29 cellular contexts compared by ENCODE assay signal in genomic region chr10:42887734-42888503, GRCh38.
"Had no signal": no experiment of that assay in that cellular context is flagged by ENCODE, and none has a peak within 500 bp of the region (broad histone marks: within the 10 kb centered on the region; RNA-seq: fewer than 3 reads in every experiment).

No MANE protein-coding gene starts in this region.

- H3K4me3 ChIP-seq: colonic mucosa, esophagus squamous epithelium, heart right ventricle, left ventricle myocardium inferior, lower lobe of right lung, pancreas, smooth muscle cell, stomach, thyroid gland had no signal

- H3K27me3 ChIP-seq: colonic mucosa, esophagus squamous epithelium, pancreas, stomach, thyroid gland had no signal

- H3K27ac Mint-ChIP-seq: dendritic cell treated with granulocyte-macrophage colony-stimulating factor and Interleukin-4, amounts not matched to agents 40 ng/mL and 50 ng/mL, for 4 days; immature natural killer cell; memory B cell; natural killer cell; type B pancreatic cell had no signal

- FAIRE-seq: endothelial cell of umbilical vein, pancreas had no signal

- H3K4me1 ChIP-seq: colonic mucosa, esophagus squamous epithelium, heart right ventricle, left ventricle myocardium inferior, lower lobe of right lung, pancreas, stomach, thyroid gland had no signal

- H3K9me3 Mint-ChIP-seq: natural killer cell, type B pancreatic cell had no signal

- H3K4me3 Mint-ChIP-seq: dendritic cell treated with granulocyte-macrophage colony-stimulating factor and Interleukin-4, amounts not matched to agents 40 ng/mL and 50 ng/mL, for 4 days; immature natural killer cell; memory B cell; natural killer cell; type B pancreatic cell had no signal

- DNase-seq: colonic mucosa; effector CD8-positive, alpha-beta T cell; esophagus squamous epithelium; glutamatergic neuron; heart right ventricle; hippocampal formation; immature natural killer cell; islet precursor cell; kidney glomerular epithelial cell; left colon; left ventricle myocardium inferior; lower lobe of right lung; natural killer cell; occipital lobe; pancreas; retina; stimulated activated CD4-positive, alpha-beta T cell treated with anti-CD3 and anti-CD28 coated beads, Interleukin-12 subunit alpha, Interleukin-12 subunit beta, amount 100 ng/mL, for 4 hours; stimulated activated CD4-positive, alpha-beta T cell treated with anti-CD3 and anti-CD28 coated beads, Interleukin-1b, Interleukin-23, amount 100 ng/mL, for 48 hours; stimulated activated CD4-positive, alpha-beta T cell treated with anti-CD3 and anti-CD28 coated beads, Interleukin-4, amount 100 ng/mL, for 1 hour; stimulated activated CD8-positive, alpha-beta memory T cell treated with anti-CD3 and anti-CD28 coated beads, Interleukin-4, amount 100 ng/mL, for 48 hours; stimulated activated naive CD4-positive, alpha-beta T cell treated with Interleukin-2 at 50 U/mL for 16 hours; stomach; thyroid gland had no signal

- H3K4me1 Mint-ChIP-seq: immature natural killer cell, memory B cell had no signal

- H3K36me3 ChIP-seq: colonic mucosa, esophagus squamous epithelium, heart right ventricle, left ventricle myocardium inferior, lower lobe of right lung, pancreas, stomach, thyroid gland had no signal

- H3K36me3 Mint-ChIP-seq: memory B cell, natural killer cell, type B pancreatic cell had no signal

- H3K27me3 Mint-ChIP-seq: dendritic cell treated with granulocyte-macrophage colony-stimulating factor and Interleukin-4, amounts not matched to agents 40 ng/mL and 50 ng/mL, for 4 days had no signal

- H3K9me3 ChIP-seq: colonic mucosa, lower lobe of right lung, pancreas, thyroid gland had no signal

- ATAC-seq: heart right ventricle, left colon, lower lobe of right lung, natural killer cell, pancreas, sciatic nerve had no signal

- H3K27ac ChIP-seq: colonic mucosa, esophagus squamous epithelium, heart right ventricle, left ventricle myocardium inferior, lower lobe of right lung, pancreas, stomach, thyroid gland had no signal
